In genomic region chr1:30962609-30963508, GRCh38 we compare ENCODE assay signal across 15 cellular contexts. TPM values are rescaled to one million over a fixed set of nuclear protein-coding genes. Genes with fewer than 3 reads are reported as not detected.
DNase-seq lines count a peak whose midpoint lies in the region; ATAC-seq, FAIRE-seq and TF ChIP-seq lines count a peak whose summit lies in the region.
"Had no signal": no experiment of that assay in that cellular context is flagged by ENCODE, and none has a peak within 500 bp of the region (broad histone marks: within the 10 kb centered on the region; RNA-seq: fewer than 3 reads in every experiment).

No MANE protein-coding gene starts in this region.

- H3K4me1 ChIP-seq in lower lobe of right lung: peaks cover 14% of the 10 kb centered on the region
- H3K4me1 ChIP-seq: BLaER1 had no signal

- H3K4me3 ChIP-seq in lower lobe of right lung: no peak overlapping the region
- H3K4me3 ChIP-seq: BLaER1, tibial artery had no signal

- peaks cover 96% of the 10 kb centered on the region for H3K36me3 ChIP-seq in lower lobe of right lung

- no peaks in the 10 kb centered on the region for H3K27me3 Mint-ChIP-seq in activated T-helper 2 cell treated with anti-CD3 and anti-CD28 coated beads, Interferon-gamma antibody, Interleukin-2, Interleukin-4, amounts not matched to agents 10 μg/mL and 5 μg/mL and 100 μg/mL, durations not matched to agents 14 hours and 24 hours and 36 hours (ENCODE audit: low read depth)

- H3K36me3 Mint-ChIP-seq in activated T-helper 2 cell treated with anti-CD3 and anti-CD28 coated beads, Interferon-gamma antibody, Interleukin-2, Interleukin-4, amounts not matched to agents 10 μg/mL and 5 μg/mL and 100 μg/mL, durations not matched to agents 14 hours and 24 hours and 36 hours (ENCODE audit: low read depth): peaks cover 87% of the 10 kb centered on the region

- H3K27ac ChIP-seq in lower lobe of right lung: no peak overlapping the region
- H3K27ac ChIP-seq: BLaER1, tibial artery had no signal

- intact Hi-C loops in activated T-helper 2 cell treated with anti-CD3 and anti-CD28 coated beads, Interferon-gamma antibody, Interleukin-2, Interleukin-4, amounts not matched to agents 10 μg/mL and 5 μg/mL and 100 μg/mL, durations not matched to agents 14 hours and 24 hours and 36 hours (cut with micrococcal nuclease): no loop called here
- intact Hi-C loops in lower lobe of right lung (cut with DNase I): no loop called here

- no peak overlapping the region for H3K4me3 Mint-ChIP-seq in activated T-helper 2 cell treated with anti-CD3 and anti-CD28 coated beads, Interferon-gamma antibody, Interleukin-2, Interleukin-4, amounts not matched to agents 10 μg/mL and 5 μg/mL and 100 μg/mL, durations not matched to agents 14 hours and 24 hours and 36 hours (ENCODE audit: low read depth)

- H3K27me3 ChIP-seq in lower lobe of right lung (ENCODE audit: low read depth): no peaks in the 10 kb centered on the region
- H3K27me3 ChIP-seq: BLaER1, tibial artery had no signal

- DNase-seq in GM18507 (ENCODE audit: extremely low spot score, insufficient read length, low read depth) (no peak), lower lobe of right lung (no peak), NK-92 (lab: John Stamatoyannopoulos, UW; ENCODE audit: unreplicated experiment) (no peak), HUDEP-2 (lab: John Stamatoyannopoulos, UW; ENCODE audit: unreplicated experiment in 76 of 76) (no peak)
- no peak for DNase-seq in activated T-helper 2 cell treated with anti-CD3 and anti-CD28 coated beads, Interferon-gamma antibody, Interleukin-2, Interleukin-4, amounts not matched to agents 10 μg/mL and 5 μg/mL and 100 μg/mL, durations not matched to agents 14 hours and 24 hours and 36 hours (ENCODE audit: low spot score)
- no peak for DNase-seq in activated CD4-positive, alpha-beta T cell treated with anti-CD3 and anti-CD28 coated beads for 1 hour
- DNase-seq: cerebellar nuclear complex, DMS53, islet precursor cell, NCI-H1105, tibial artery had no signal

- FAIRE-seq in GM18507 (lab: Jason Lieb, UNC): peak; percentile 54
- FAIRE-seq: endothelial cell of umbilical vein had no signal

- TF ChIP-seq CTCF in lower lobe of right lung (IDR thresholded peaks at IDR 0.05): no peak

- peaks cover 29% of the 10 kb centered on the region for H3K4me1 Mint-ChIP-seq in activated T-helper 2 cell treated with anti-CD3 and anti-CD28 coated beads, Interferon-gamma antibody, Interleukin-2, Interleukin-4, amounts not matched to agents 10 μg/mL and 5 μg/mL and 100 μg/mL, durations not matched to agents 14 hours and 24 hours and 36 hours (ENCODE audit: low read depth)

- peak overlapping the region; percentile 20 for H3K27ac Mint-ChIP-seq in activated T-helper 2 cell treated with anti-CD3 and anti-CD28 coated beads, Interferon-gamma antibody, Interleukin-2, Interleukin-4, amounts not matched to agents 10 μg/mL and 5 μg/mL and 100 μg/mL, durations not matched to agents 14 hours and 24 hours and 36 hours

- ATAC-seq in GM21381 (IDR thresholded peaks at IDR 0.05; ENCODE audit: unreplicated experiment) (peak; percentile 61), lower lobe of right lung (peak; percentile 59 to 67), GM21619 (IDR thresholded peaks at IDR 0.05; ENCODE audit: unreplicated experiment) (no peak)

- no peaks in the 10 kb centered on the region for H3K9me3 ChIP-seq in lower lobe of right lung
- H3K9me3 ChIP-seq: BLaER1, tibial artery had no signal

- H3K9me3 Mint-ChIP-seq in activated T-helper 2 cell treated with anti-CD3 and anti-CD28 coated beads, Interferon-gamma antibody, Interleukin-2, Interleukin-4, amounts not matched to agents 10 μg/mL and 5 μg/mL and 100 μg/mL, durations not matched to agents 14 hours and 24 hours and 36 hours: no peaks in the 10 kb centered on the region

RNA-seq across cellular contexts. Expression of gene SDC3, which starts 54.3 kb away (rescaled TPM):
- 0.46 and 0.92 TPM in 2 replicates for total RNA-seq in activated T-helper 2 cell treated with anti-CD3 and anti-CD28 coated beads, Interferon-gamma antibody, Interleukin-2, Interleukin-4, amounts not matched to agents 10 μg/mL and 5 μg/mL and 100 μg/mL, durations not matched to agents 14 hours and 24 hours and 36 hours
- 43.5 TPM for total RNA-seq in lower lobe of right lung

Comparison
In these comparisons a context has a peak if more than half of its experiments do, and no peak if none do; other contexts are left out.
1. RNA of gene SDC3, which starts 54.3 kb away (total RNA-seq): 43.5 TPM in lower lobe of right lung (single experiment); 0.46 to 0.92 TPM in activated T-helper 2 cell treated with anti-CD3 and anti-CD28 coated beads, Interferon-gamma antibody, Interleukin-2, Interleukin-4, amounts not matched to agents 10 μg/mL and 5 μg/mL and 100 μg/mL, durations not matched to agents 14 hours and 24 hours and 36 hours; every median in the first group is over 10 times any median in the second.